Comparison of ENCODE assay signal across 1 cellular context in the genomic region with DNA sequence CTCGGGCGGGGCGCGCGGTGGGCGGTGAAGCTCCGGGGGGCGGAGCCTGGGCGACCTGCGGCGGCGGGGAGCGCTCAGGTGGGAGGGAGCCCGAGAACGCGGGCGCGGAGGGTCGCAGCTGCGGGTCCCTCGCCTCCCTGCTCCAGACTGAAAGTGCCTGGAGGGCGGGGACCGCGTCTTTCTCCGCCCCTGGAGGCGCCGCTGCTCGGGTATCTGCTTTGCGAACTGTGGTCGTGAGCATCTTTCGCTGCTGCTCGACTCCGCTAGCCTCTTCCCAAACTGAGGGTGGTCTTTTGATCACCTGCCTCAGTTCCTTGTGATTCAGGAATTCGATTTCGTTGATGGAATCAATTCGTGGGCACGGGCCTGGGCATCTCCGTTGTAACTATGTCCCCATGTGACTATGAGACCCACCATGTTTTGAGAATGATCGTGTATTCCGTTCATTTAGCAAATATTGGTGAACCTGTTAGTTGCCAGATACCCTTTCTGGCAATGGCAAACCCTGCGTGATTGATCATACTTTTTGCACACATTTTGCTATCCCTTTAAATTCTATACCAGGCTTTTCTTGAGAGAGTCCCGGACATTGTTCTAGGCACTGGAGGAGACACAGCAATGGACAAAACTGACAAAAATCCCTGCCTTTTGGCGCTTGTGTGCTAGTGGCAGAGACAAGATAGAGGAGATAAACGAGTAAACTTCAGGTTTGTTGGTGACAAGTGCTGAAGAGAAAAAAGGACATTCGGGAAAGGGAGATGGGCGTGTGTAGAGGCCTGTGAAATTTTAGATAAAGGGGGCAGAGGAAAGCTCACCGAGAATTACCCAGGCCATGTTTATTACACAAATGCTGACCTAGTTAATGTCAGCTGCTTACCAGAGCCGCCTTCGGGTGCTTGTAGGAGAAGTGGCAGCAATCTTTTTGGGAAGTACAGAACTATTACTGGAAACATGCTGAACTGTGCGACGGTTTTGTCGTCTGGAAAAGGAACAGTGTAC.
TF ChIP-seq lines count a peak whose summit lies in the region.

No MANE protein-coding gene starts in this region.

TF ChIP-seq in HepG2, 621 proteins besides CTCF, POLR2A, EP300 and RAD21 (continued from another document):
- TF ChIP-seq MAFK (conservative IDR thresholded peaks at IDR 0.05 in 1 of 2, IDR thresholded peaks at IDR 0.05 in 1 of 2; ENCODE audit: low read length in 2 of 2) (peak in 1 of 2 experiments; percentile 35; a peak in 1 of 4 replicates), PHB2 (IDR thresholded peaks at IDR 0.05; ENCODE audit: partially characterized antibody) (no peak), GATAD1 (CRISPR knock-in tag; IDR thresholded peaks at IDR 0.05) (no peak), TOPORS (CRISPR knock-in tag; IDR thresholded peaks at IDR 0.05) (peak; percentile 22; the same call in 1 of the 2 replicates), ZNF121 (CRISPR knock-in tag; IDR thresholded peaks at IDR 0.05) (no peak), ZNF430 (CRISPR knock-in tag; IDR thresholded peaks at IDR 0.05) (0 out of 2 replicates have a peak, but pooled peaks have one; percentile 56), KDM2A (CRISPR knock-in tag; IDR thresholded peaks at IDR 0.05; ENCODE audit: borderline replicate concordance, low read depth) (no peak), SIX4 (CRISPR knock-in tag; IDR thresholded peaks at IDR 0.05) (peak; percentile 21; the same call in 1 of the 2 replicates), DNMT1 (CRISPR knock-in tag; IDR thresholded peaks at IDR 0.05) (0 out of 2 replicates have a peak, but pooled peaks have one; percentile 17), ZNF292 (CRISPR knock-in tag; IDR thresholded peaks at IDR 0.05; ENCODE audit: borderline replicate concordance, low read depth) (no peak), SALL1 (CRISPR knock-in tag; IDR thresholded peaks at IDR 0.05) (no peak), POLR2AphosphoS2 (IDR thresholded peaks at IDR 0.05; ENCODE audit: low read depth, low read length) (no peak), MATR3 (CRISPR knock-in tag; IDR thresholded peaks at IDR 0.05) (no peak), PAX8 (CRISPR knock-in tag; IDR thresholded peaks at IDR 0.05; ENCODE audit: borderline replicate concordance) (peak; percentile 34), ZNF572 (CRISPR knock-in tag; IDR thresholded peaks at IDR 0.05) (no peak), ZNF761 (CRISPR knock-in tag; conservative IDR thresholded peaks at IDR 0.05) (0 out of 2 replicates have a peak, but pooled peaks have one; percentile 44), ZNF138 (CRISPR knock-in tag; IDR thresholded peaks at IDR 0.05; ENCODE audit: low read depth) (no peak; the same call in 1 of the 2 replicates), ATRX (CRISPR knock-in tag; IDR thresholded peaks at IDR 0.05; ENCODE audit: borderline replicate concordance) (no peak), ZNF101 (CRISPR knock-in tag; IDR thresholded peaks at IDR 0.05; ENCODE audit: borderline replicate concordance, low read depth) (no peak), ZFP82 (CRISPR knock-in tag; IDR thresholded peaks at IDR 0.05; ENCODE audit: borderline replicate concordance) (0 out of 2 replicates have a peak, but pooled peaks have one; percentile 1), PITX1 (CRISPR knock-in tag; IDR thresholded peaks at IDR 0.05) (no peak), SYNCRIP (IDR thresholded peaks at IDR 0.05; ENCODE audit: insufficient read depth, low read depth, low read length) (no peak), SP2 (CRISPR knock-in tag; IDR thresholded peaks at IDR 0.05) (no peak), REPIN1 (CRISPR knock-in tag; IDR thresholded peaks at IDR 0.05; ENCODE audit: borderline replicate concordance, low read depth) (no peak), ZBTB3 (CRISPR knock-in tag; IDR thresholded peaks at IDR 0.05; ENCODE audit: borderline replicate concordance, low read depth) (peak; percentile 24; the same call in 1 of the 2 replicates), ZNF775 (CRISPR knock-in tag; IDR thresholded peaks at IDR 0.05; ENCODE audit: borderline replicate concordance) (no peak), GTF3A (CRISPR knock-in tag; conservative IDR thresholded peaks at IDR 0.05) (0 out of 2 replicates have a peak, but pooled peaks have one; percentile 87), NFYB (CRISPR knock-in tag; IDR thresholded peaks at IDR 0.05) (no peak), MXI1 (IDR thresholded peaks at IDR 0.05; ENCODE audit: borderline replicate concordance, low read depth, low read length) (0 out of 3 replicates have a peak, but pooled peaks have one; percentile 9)
- TF ChIP-seq, protein P1, sequence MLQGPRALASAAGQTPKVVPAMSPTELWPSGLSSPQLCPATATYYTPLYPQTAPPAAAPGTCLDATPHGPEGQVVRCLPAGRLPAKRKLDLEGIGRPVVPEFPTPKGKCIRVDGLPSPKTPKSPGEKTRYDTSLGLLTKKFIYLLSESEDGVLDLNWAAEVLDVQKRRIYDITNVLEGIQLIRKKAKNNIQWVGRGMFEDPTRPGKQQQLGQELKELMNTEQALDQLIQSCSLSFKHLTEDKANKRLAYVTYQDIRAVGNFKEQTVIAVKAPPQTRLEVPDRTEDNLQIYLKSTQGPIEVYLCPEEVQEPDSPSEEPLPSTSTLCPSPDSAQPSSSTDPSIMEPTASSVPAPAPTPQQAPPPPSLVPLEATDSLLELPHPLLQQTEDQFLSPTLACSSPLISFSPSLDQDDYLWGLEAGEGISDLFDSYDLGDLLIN (CRISPR knock-in tag; IDR thresholded peaks at IDR 0.05; ENCODE audit: borderline replicate concordance) = no peak; the same call in 1 of the 2 replicates
- TF ChIP-seq, protein P2, sequence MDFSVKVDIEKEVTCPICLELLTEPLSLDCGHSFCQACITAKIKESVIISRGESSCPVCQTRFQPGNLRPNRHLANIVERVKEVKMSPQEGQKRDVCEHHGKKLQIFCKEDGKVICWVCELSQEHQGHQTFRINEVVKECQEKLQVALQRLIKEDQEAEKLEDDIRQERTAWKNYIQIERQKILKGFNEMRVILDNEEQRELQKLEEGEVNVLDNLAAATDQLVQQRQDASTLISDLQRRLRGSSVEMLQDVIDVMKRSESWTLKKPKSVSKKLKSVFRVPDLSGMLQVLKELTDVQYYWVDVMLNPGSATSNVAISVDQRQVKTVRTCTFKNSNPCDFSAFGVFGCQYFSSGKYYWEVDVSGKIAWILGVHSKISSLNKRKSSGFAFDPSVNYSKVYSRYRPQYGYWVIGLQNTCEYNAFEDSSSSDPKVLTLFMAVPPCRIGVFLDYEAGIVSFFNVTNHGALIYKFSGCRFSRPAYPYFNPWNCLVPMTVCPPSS (IDR thresholded peaks at IDR 0.05) = no peak
- TF ChIP-seq, protein P3, sequence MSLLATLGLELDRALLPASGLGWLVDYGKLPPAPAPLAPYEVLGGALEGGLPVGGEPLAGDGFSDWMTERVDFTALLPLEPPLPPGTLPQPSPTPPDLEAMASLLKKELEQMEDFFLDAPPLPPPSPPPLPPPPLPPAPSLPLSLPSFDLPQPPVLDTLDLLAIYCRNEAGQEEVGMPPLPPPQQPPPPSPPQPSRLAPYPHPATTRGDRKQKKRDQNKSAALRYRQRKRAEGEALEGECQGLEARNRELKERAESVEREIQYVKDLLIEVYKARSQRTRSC (CRISPR knock-in tag; IDR thresholded peaks at IDR 0.05; ENCODE audit: low read depth) = no peak
- TF ChIP-seq, protein P4, sequence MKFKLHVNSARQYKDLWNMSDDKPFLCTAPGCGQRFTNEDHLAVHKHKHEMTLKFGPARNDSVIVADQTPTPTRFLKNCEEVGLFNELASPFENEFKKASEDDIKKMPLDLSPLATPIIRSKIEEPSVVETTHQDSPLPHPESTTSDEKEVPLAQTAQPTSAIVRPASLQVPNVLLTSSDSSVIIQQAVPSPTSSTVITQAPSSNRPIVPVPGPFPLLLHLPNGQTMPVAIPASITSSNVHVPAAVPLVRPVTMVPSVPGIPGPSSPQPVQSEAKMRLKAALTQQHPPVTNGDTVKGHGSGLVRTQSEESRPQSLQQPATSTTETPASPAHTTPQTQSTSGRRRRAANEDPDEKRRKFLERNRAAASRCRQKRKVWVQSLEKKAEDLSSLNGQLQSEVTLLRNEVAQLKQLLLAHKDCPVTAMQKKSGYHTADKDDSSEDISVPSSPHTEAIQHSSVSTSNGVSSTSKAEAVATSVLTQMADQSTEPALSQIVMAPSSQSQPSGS (CRISPR knock-in tag; IDR thresholded peaks at IDR 0.05) = no peak
- TF ChIP-seq, protein P5, sequence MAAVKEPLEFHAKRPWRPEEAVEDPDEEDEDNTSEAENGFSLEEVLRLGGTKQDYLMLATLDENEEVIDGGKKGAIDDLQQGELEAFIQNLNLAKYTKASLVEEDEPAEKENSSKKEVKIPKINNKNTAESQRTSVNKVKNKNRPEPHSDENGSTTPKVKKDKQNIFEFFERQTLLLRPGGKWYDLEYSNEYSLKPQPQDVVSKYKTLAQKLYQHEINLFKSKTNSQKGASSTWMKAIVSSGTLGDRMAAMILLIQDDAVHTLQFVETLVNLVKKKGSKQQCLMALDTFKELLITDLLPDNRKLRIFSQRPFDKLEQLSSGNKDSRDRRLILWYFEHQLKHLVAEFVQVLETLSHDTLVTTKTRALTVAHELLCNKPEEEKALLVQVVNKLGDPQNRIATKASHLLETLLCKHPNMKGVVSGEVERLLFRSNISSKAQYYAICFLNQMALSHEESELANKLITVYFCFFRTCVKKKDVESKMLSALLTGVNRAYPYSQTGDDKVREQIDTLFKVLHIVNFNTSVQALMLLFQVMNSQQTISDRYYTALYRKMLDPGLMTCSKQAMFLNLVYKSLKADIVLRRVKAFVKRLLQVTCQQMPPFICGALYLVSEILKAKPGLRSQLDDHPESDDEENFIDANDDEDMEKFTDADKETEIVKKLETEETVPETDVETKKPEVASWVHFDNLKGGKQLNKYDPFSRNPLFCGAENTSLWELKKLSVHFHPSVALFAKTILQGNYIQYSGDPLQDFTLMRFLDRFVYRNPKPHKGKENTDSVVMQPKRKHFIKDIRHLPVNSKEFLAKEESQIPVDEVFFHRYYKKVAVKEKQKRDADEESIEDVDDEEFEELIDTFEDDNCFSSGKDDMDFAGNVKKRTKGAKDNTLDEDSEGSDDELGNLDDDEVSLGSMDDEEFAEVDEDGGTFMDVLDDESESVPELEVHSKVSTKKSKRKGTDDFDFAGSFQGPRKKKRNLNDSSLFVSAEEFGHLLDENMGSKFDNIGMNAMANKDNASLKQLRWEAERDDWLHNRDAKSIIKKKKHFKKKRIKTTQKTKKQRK (IDR thresholded peaks at IDR 0.05; ENCODE audit: low read length) = no peak
- TF ChIP-seq, protein P6, sequence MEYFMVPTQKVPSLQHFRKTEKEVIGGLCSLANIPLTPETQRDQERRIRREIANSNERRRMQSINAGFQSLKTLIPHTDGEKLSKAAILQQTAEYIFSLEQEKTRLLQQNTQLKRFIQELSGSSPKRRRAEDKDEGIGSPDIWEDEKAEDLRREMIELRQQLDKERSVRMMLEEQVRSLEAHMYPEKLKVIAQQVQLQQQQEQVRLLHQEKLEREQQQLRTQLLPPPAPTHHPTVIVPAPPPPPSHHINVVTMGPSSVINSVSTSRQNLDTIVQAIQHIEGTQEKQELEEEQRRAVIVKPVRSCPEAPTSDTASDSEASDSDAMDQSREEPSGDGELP (IDR thresholded peaks at IDR 0.05; ENCODE audit: borderline replicate concordance, low read depth) = peak; percentile 38; the same call in 1 of the 2 replicates
